1 cellular context compared by ENCODE assay signal in genomic region chr6:6758915-6759654, GRCh38.
TF ChIP-seq lines count a peak whose summit lies in the region.

No MANE protein-coding gene starts in this region.

TF ChIP-seq in HepG2, 621 proteins besides CTCF, POLR2A, EP300 and RAD21 (continued from another document):
- TF ChIP-seq ZNF609 (CRISPR knock-in tag; IDR thresholded peaks at IDR 0.05; ENCODE audit: borderline replicate concordance), result no peak
- TF ChIP-seq EHMT2 (IDR thresholded peaks at IDR 0.05; ENCODE audit: borderline replicate concordance, low read depth, low read length), result no peak
- TF ChIP-seq NONO (IDR thresholded peaks at IDR 0.05), result no peak
- no peak for TF ChIP-seq NONO (CRISPR knock-in tag; conservative IDR thresholded peaks at IDR 0.05)
